1 cellular context compared by ENCODE assay signal in genomic region chr15:43908641-43909040, GRCh38.
TF ChIP-seq lines count a peak whose summit lies in the region.

No MANE protein-coding gene starts in this region.

TF ChIP-seq in GM23338, 12 proteins besides CTCF, POLR2A, EP300 and RAD21 (continued from another document):
- no peak for TF ChIP-seq REST (IDR thresholded peaks at IDR 0.05; ENCODE audit: unreplicated experiment)
- no peak for TF ChIP-seq ZNF114 (CRISPR knock-in tag; IDR thresholded peaks at IDR 0.05)
- TF ChIP-seq NANOG (IDR thresholded peaks at IDR 0.05; ENCODE audit: borderline replicate concordance) = no peak
- no peak for TF ChIP-seq ZNF462 (CRISPR knock-in tag; IDR thresholded peaks at IDR 0.05)
- no peak for TF ChIP-seq STAT1 (IDR thresholded peaks at IDR 0.05; ENCODE audit: unreplicated experiment)
